ENCODE assay signal across 10 cellular contexts in genomic region chr22:23119492-23120414, GRCh38. TPM values are rescaled to one million over a fixed set of nuclear protein-coding genes. Genes with fewer than 3 reads are reported as not detected.
DNase-seq lines count a peak whose midpoint lies in the region; ATAC-seq and TF ChIP-seq lines count a peak whose summit lies in the region.
"Had no signal": no experiment of that assay in that cellular context is flagged by ENCODE, and none has a peak within 500 bp of the region (broad histone marks: within the 10 kb centered on the region; RNA-seq: fewer than 3 reads in every experiment).

No MANE protein-coding gene starts in this region.

- H3K4me3 Mint-ChIP-seq in activated CD8-positive, alpha-beta memory T cell treated with anti-CD3 and anti-CD28 coated beads, Interleukin-2, amount 10 ng/mL, durations not matched to agents 7 days and 5 days: no peak overlapping the region

- TF ChIP-seq CTCF in IMR-90 (conservative IDR thresholded peaks at IDR 0.05; ENCODE audit: low read depth, low read length) (no peak), A673 (conservative IDR thresholded peaks at IDR 0.05; ENCODE audit: low read depth, low read length) (no peak)

- no peak for DNase-seq in IMR-90
- DNase-seq in activated CD8-positive, alpha-beta memory T cell treated with anti-CD3 and anti-CD28 coated beads, Interleukin-2, amount 10 ng/mL, durations not matched to agents 7 days and 5 days: peak; percentile 60
- peak; percentile 14 for DNase-seq in effector CD8-positive, alpha-beta T cell (lab: John Stamatoyannopoulos, UW)
- DNase-seq in stimulated activated CD8-positive, alpha-beta memory T cell treated with anti-CD3 and anti-CD28 coated beads, Interleukin-12 subunit alpha, Interleukin-12 subunit beta, amount 100 ng/mL, for 4 hours (ENCODE audit: low read depth): peak; percentile 17
- DNase-seq in MG63: no peak
- no peak for DNase-seq in A673 (ENCODE audit: low spot score)
- DNase-seq: EL had no signal

- no peak overlapping the region for H2BK20ac ChIP-seq in IMR-90 (ENCODE audit: low read depth, low read length)

- H3K4me1 Mint-ChIP-seq in activated CD8-positive, alpha-beta memory T cell treated with anti-CD3 and anti-CD28 coated beads, Interleukin-2, amount 10 ng/mL, durations not matched to agents 7 days and 5 days: peaks cover 9% of the 10 kb centered on the region

- H2AFZ ChIP-seq in IMR-90 (replicated peaks; ENCODE audit: low read length, poor library complexity): peak overlapping the region; percentile 53

- in situ Hi-C loops in IMR-90 (cut with MboI; ENCODE audit: low sequenced_read_pairs): loop anchor here (10.0 kb wide), 1 partner anchor 265 kb away; no protein-coding TSS in a partner anchor

- no peaks in the 10 kb centered on the region; the same call in 1 of the 2 replicates for H3K27me3 ChIP-seq in IMR-90 (ENCODE audit: control insufficient read depth, insufficient read depth, low read length)
- H3K27me3 ChIP-seq in MG63: no peaks in the 10 kb centered on the region
- H3K27me3 ChIP-seq in A673 (replicated peaks; ENCODE audit: insufficient read depth, low read depth, low read length, poor library complexity): no peaks in the 10 kb centered on the region

- intact Hi-C loops in IMR-90 (cut with micrococcal nuclease) (no loop called here), A673 (cut with micrococcal nuclease; ENCODE audit: unreplicated experiment) (loop anchor here (10.0 kb wide), 1 partner anchor 265 kb away; no protein-coding TSS in a partner anchor)

- TF ChIP-seq POLR2A in IMR-90 (IDR thresholded peaks at IDR 0.05; ENCODE audit: low read depth, low read length): no peak

- no peak overlapping the region for H2AK5ac ChIP-seq in IMR-90 (ENCODE audit: low read depth, low read length)

- H3K79me1 ChIP-seq in IMR-90 (ENCODE audit: low read depth in 1 of 2, low read length in 2 of 2): no peaks in the 10 kb centered on the region

- H4K8ac ChIP-seq in IMR-90 (ENCODE audit: low read depth in 2 of 2, low read length in 2 of 2): no peak overlapping the region

- WGBS in IMR-90 (ENCODE audit: extremely low coverage in 2 of 2, insufficient read length in 1 of 2), 2 experiments: 70% methylated on average over 3 of the region's 15 CpGs; no CpG with 5 or more reads in 1 of the 2 experiments

- no peak for TF ChIP-seq RAD21 in IMR-90 (IDR thresholded peaks at IDR 0.05; ENCODE audit: low read length)

- H3K14ac ChIP-seq in IMR-90 (replicated peaks; ENCODE audit: low read depth, low read length): no peak overlapping the region

- no peak overlapping the region for H3K23ac ChIP-seq in IMR-90 (ENCODE audit: low read depth, low read length)

- no peak overlapping the region for H2BK5ac ChIP-seq in IMR-90 (ENCODE audit: low read depth, low read length, poor library complexity, severe bottlenecking)

- no peak overlapping the region for H2BK120ac ChIP-seq in IMR-90 (ENCODE audit: low read depth, low read length)

- BruUV-seq in IMR-90 (replicated peaks; lab: Mats Ljungman, UMichigan) (no TSS peak), A673 (replicated peaks; lab: Mats Ljungman, UMichigan) (no TSS peak)

- no peak overlapping the region for H3K18ac ChIP-seq in IMR-90 (ENCODE audit: low read depth, low read length)

- ATAC-seq in IMR-90 (ENCODE audit: low read depth) (no peak), HG03520 (IDR thresholded peaks at IDR 0.05; ENCODE audit: unreplicated experiment) (no peak), GM19351 (IDR thresholded peaks at IDR 0.05; ENCODE audit: unreplicated experiment) (no peak)
- peak; percentile 78 for ATAC-seq in activated CD8-positive, alpha-beta memory T cell treated with anti-CD3 and anti-CD28 coated beads, Interleukin-2, amount 10 ng/mL, durations not matched to agents 7 days and 5 days

- no peak overlapping the region for H3K27ac ChIP-seq in IMR-90 (ENCODE audit: insufficient read depth, low read length)
- no peak overlapping the region for H3K27ac ChIP-seq in A673 (ENCODE audit: low read depth, low read length, poor library complexity, severe bottlenecking)

- H3K36me3 ChIP-seq in IMR-90 (ENCODE audit: control insufficient read depth, insufficient read depth, low read length) (no peaks in the 10 kb centered on the region), MG63 (no peaks in the 10 kb centered on the region), A673 (ENCODE audit: insufficient read depth, low read length, poor library complexity, severe bottlenecking) (no peaks in the 10 kb centered on the region)

- no peaks in the 10 kb centered on the region for H3K9me3 Mint-ChIP-seq in activated CD8-positive, alpha-beta memory T cell treated with anti-CD3 and anti-CD28 coated beads, Interleukin-2, amount 10 ng/mL, durations not matched to agents 7 days and 5 days (ENCODE audit: low read depth)

- no peak overlapping the region for H3K56ac ChIP-seq in IMR-90 (ENCODE audit: extremely low read depth, insufficient read depth, low read length)

- H3K36me3 Mint-ChIP-seq in activated CD8-positive, alpha-beta memory T cell treated with anti-CD3 and anti-CD28 coated beads, Interleukin-2, amount 10 ng/mL, durations not matched to agents 7 days and 5 days: no peaks in the 10 kb centered on the region

- H4K91ac ChIP-seq in IMR-90 (ENCODE audit: insufficient read depth, low read depth, low read length): no peak overlapping the region

- H3K9me1 ChIP-seq in IMR-90 (ENCODE audit: insufficient read depth, low read length): no peaks in the 10 kb centered on the region

- CTCF ChIA-PET in IMR-90 (lab: Yijun Ruan, JAX) (interaction anchor here (0.7 kb wide), 1 partner anchor 164 kb away, joined by 4 read pairs; no protein-coding TSS in a partner anchor), A673 (lab: Charles Lee) (no interaction called here)
- CTCF ChIA-PET in activated CD8-positive, alpha-beta memory T cell treated with anti-CD3 and anti-CD28 coated beads, Interleukin-2, amount 10 ng/mL, durations not matched to agents 7 days and 5 days (lab: Charles Lee): interaction anchor here (0.7 to 3.0 kb wide), 7 partner anchors 9 to 171 kb away, joined by 3 to 11 read pairs (median 5); no protein-coding TSS in a partner anchor

- POLR2A ChIA-PET in IMR-90 (lab: Charles Lee; ENCODE audit: unreplicated experiment): no interaction called here
- POLR2A ChIA-PET in A673 (lab: Charles Lee; ENCODE audit: low non-redundant PET): no interaction called here

- H2AK9ac ChIP-seq in IMR-90 (replicated peaks; ENCODE audit: low read depth, low read length, poor library complexity): no peak overlapping the region

- no peak overlapping the region for H3K9ac ChIP-seq in IMR-90 (ENCODE audit: low read depth, low read length)

- dilution Hi-C loops in IMR-90 (cut with HindIII; ENCODE audit: low sequenced_read_pairs, unreplicated experiment): no loop called here

- H4K5ac ChIP-seq in IMR-90 (ENCODE audit: low read depth, low read length): no peak overlapping the region

- H3K4me1 ChIP-seq in IMR-90 (ENCODE audit: control insufficient read depth, insufficient read depth, low read length): no peaks in the 10 kb centered on the region
- H3K4me1 ChIP-seq in A673 (ENCODE audit: insufficient read depth, low read length, poor library complexity, severe bottlenecking): no peaks in the 10 kb centered on the region

- no peak overlapping the region for H3K4ac ChIP-seq in IMR-90 (ENCODE audit: low read depth, low read length)

- no peaks in the 10 kb centered on the region; the same call in 1 of the 2 replicates for H4K20me1 ChIP-seq in IMR-90 (ENCODE audit: insufficient read depth, low read length)

- no peaks in the 10 kb centered on the region for H3K27me3 Mint-ChIP-seq in activated CD8-positive, alpha-beta memory T cell treated with anti-CD3 and anti-CD28 coated beads, Interleukin-2, amount 10 ng/mL, durations not matched to agents 7 days and 5 days

- H3K27ac Mint-ChIP-seq in activated CD8-positive, alpha-beta memory T cell treated with anti-CD3 and anti-CD28 coated beads, Interleukin-2, amount 10 ng/mL, durations not matched to agents 7 days and 5 days: peak overlapping the region; percentile 75

- H3K9me3 ChIP-seq in IMR-90 (ENCODE audit: control insufficient read depth, insufficient read depth, low read length): no peaks in the 10 kb centered on the region
- H3K9me3 ChIP-seq in MG63: no peaks in the 10 kb centered on the region
- no peaks in the 10 kb centered on the region for H3K9me3 ChIP-seq in A673 (ENCODE audit: low read depth, low read length, poor library complexity, severe bottlenecking)

- H2BK15ac ChIP-seq in IMR-90 (ENCODE audit: low read depth, low read length): no peak overlapping the region

- H3K4me3 ChIP-seq in IMR-90 (ENCODE audit: insufficient read depth, low read depth, low read length) (no peak overlapping the region), MG63 (no peak overlapping the region), A673 (ENCODE audit: low read depth, low read length, poor library complexity, severe bottlenecking) (no peak overlapping the region)

- no peak overlapping the region for H3K4me2 ChIP-seq in IMR-90 (ENCODE audit: low read depth, low read length)

TF ChIP-seq in IMR-90, 13 proteins besides CTCF, POLR2A, EP300 and RAD21 (continues in another document):
- TF ChIP-seq FOS (IDR thresholded peaks at IDR 0.05; ENCODE audit: low read depth, low read length): no peak

RNA-seq across cellular contexts. Expression of gene RSPH14, which starts 22.0 kb away (rescaled TPM):
- not detected in 2 replicates for total RNA-seq in IMR-90 (2012; rRNA removed)
- 0.10 TPM in 1 of 2 replicates, not detected in the other for polyA plus RNA-seq in IMR-90 (2012; rRNA removed)
- polyA plus RNA-seq in IMR-90 (2012; cell fraction: cytosol; rRNA removed): 0.18 and 0.21 TPM in 2 replicates
- polyA plus RNA-seq in IMR-90 (2012; cell fraction: nucleus; rRNA removed; ENCODE audit: low replicate concordance): not detected in 2 replicates
- not detected for total RNA-seq in activated CD8-positive, alpha-beta memory T cell treated with anti-CD3 and anti-CD28 coated beads, Interleukin-2, amount 10 ng/mL, durations not matched to agents 7 days and 5 days
- total RNA-seq in MG63 (2014; rRNA removed; shearing (Covaris generic); ENCODE audit: low replicate concordance): not detected in 2 replicates
- 0.55 TPM in 1 of 2 replicates, not detected in the other for total RNA-seq in A673 (2021)
- total RNA-seq: SK-MEL-5 had no signal

RNA-seq across cellular contexts. Expression of gene RAB36, which starts 25.5 kb away (rescaled TPM):
- 2.5 and 3.6 TPM in 2 replicates for total RNA-seq in IMR-90 (2012; rRNA removed)
- polyA plus RNA-seq in IMR-90 (2012; rRNA removed): 4.0 TPM in 2 replicates
- 2.3 and 3.7 TPM in 2 replicates for polyA plus RNA-seq in IMR-90 (2012; cell fraction: cytosol; rRNA removed)
- 4.6 and 6.6 TPM in 2 replicates for polyA plus RNA-seq in IMR-90 (2012; cell fraction: nucleus; rRNA removed; ENCODE audit: low replicate concordance)
- under 1 TPM; 0.26 to 0.37 TPM for total RNA-seq in activated CD8-positive, alpha-beta memory T cell treated with anti-CD3 and anti-CD28 coated beads, Interleukin-2, amount 10 ng/mL, durations not matched to agents 7 days and 5 days
- 0.03 TPM in 1 of 2 replicates, not detected in the other for total RNA-seq in MG63 (2014; rRNA removed; shearing (Covaris generic); ENCODE audit: low replicate concordance)
- total RNA-seq in A673 (2021): 4.1 and 4.9 TPM in 2 replicates

RNA-seq across cellular contexts. Expression of gene GNAZ, which starts 49.4 kb away (rescaled TPM):
- 1.9 and 2.5 TPM in 2 replicates for total RNA-seq in IMR-90 (2012; rRNA removed)
- 1.5 and 1.7 TPM in 2 replicates for polyA plus RNA-seq in IMR-90 (2012; rRNA removed)
- 0.88 and 1.6 TPM in 2 replicates for polyA plus RNA-seq in IMR-90 (2012; cell fraction: cytosol; rRNA removed)
- 1.5 and 1.7 TPM in 2 replicates for polyA plus RNA-seq in IMR-90 (2012; cell fraction: nucleus; rRNA removed; ENCODE audit: low replicate concordance)
- total RNA-seq in activated CD8-positive, alpha-beta memory T cell treated with anti-CD3 and anti-CD28 coated beads, Interleukin-2, amount 10 ng/mL, durations not matched to agents 7 days and 5 days: under 1 TPM in 1 of 2 experiments, not detected in 1; 0.12 TPM
- total RNA-seq in MG63 (2014; rRNA removed; shearing (Covaris generic); ENCODE audit: low replicate concordance): 10.5 and 12.8 TPM in 2 replicates
- total RNA-seq in A673 (2021): 5.1 and 8.0 TPM in 2 replicates

Comparison
In these comparisons a context has a peak if more than half of its experiments do, and no peak if none do; other contexts are left out.
1. DNase-seq: peak in activated CD8-positive, alpha-beta memory T cell treated with anti-CD3 and anti-CD28 coated beads, Interleukin-2, amount 10 ng/mL, durations not matched to agents 7 days and 5 days (single experiment), effector CD8-positive, alpha-beta T cell (single experiment) and stimulated activated CD8-positive, alpha-beta memory T cell treated with anti-CD3 and anti-CD28 coated beads, Interleukin-12 subunit alpha, Interleukin-12 subunit beta, amount 100 ng/mL, for 4 hours (single experiment); none in IMR-90 (single experiment), MG63 (single experiment) and A673 (single experiment).